ENCODE assay signal across 7 cellular contexts in genomic region chr9:73445384-73445783, GRCh38.
DNase-seq lines count a peak whose midpoint lies in the region; ATAC-seq and TF ChIP-seq lines count a peak whose summit lies in the region.
"Not testable (repeated sequence)": the region's sequence is repeated elsewhere in the genome, so short reads cannot be mapped to it uniquely, and the experiment has no call there.

No MANE protein-coding gene starts in this region.

- not testable (repeated sequence) for H2AK5ac ChIP-seq in mesendoderm (ENCODE audit: low read length)

- H3K4ac ChIP-seq in mesendoderm (ENCODE audit: low read depth, low read length) = not testable (repeated sequence)

- H3K56ac ChIP-seq in mesendoderm (ENCODE audit: low read length) = not testable (repeated sequence)

- H4K8ac ChIP-seq in mesendoderm (ENCODE audit: low read depth, low read length) = not testable (repeated sequence)

- H3K27me3 Mint-ChIP-seq in GM23338 (ENCODE audit: insufficient read depth, low read depth, poor library complexity) = not testable (repeated sequence)

- H3K4me1 Mint-ChIP-seq in GM23338 = peaks cover 20% of the 10 kb centered on the region; the same call in 2 of the 3 replicates

- H3K27ac Mint-ChIP-seq in GM23338 = not testable (repeated sequence)

- not testable (repeated sequence) for H3K79me1 ChIP-seq in mesendoderm (ENCODE audit: low read length)

- WGBS in mesendoderm (ENCODE audit: extremely low coverage, insufficient coverage, low lambda C conversion rate) = no CpG with 5 or more reads among the region's 1 CpG

- H3K9ac ChIP-seq in mesendoderm (ENCODE audit: low read length) = not testable (repeated sequence)

- not testable (repeated sequence) for H3K27me3 ChIP-seq in GM23338 (ENCODE audit: insufficient read depth); mesendoderm (ENCODE audit: insufficient read depth, low read length, poor library complexity)

- not testable (repeated sequence) for H3F3A ChIP-seq in GM23338 (replicated peaks; ENCODE audit: low read depth)

- not testable (repeated sequence) for H3K79me2 ChIP-seq in GM23338 (replicated peaks; ENCODE audit: insufficient read depth); mesendoderm (ENCODE audit: control insufficient read depth, insufficient read depth, low read length)

- not testable (repeated sequence) for H3K36me3 Mint-ChIP-seq in GM23338 (ENCODE audit: low read depth)

- peaks cover 16% of the 10 kb centered on the region; the same call in 1 of the 2 replicates for H3K4me1 ChIP-seq in GM23338 (ENCODE audit: insufficient read depth)
- not testable (repeated sequence) for H3K4me1 ChIP-seq in mesendoderm (ENCODE audit: control insufficient read depth, low read depth, low read length)

- not testable (repeated sequence) for H2BK120ac ChIP-seq in mesendoderm (ENCODE audit: low read depth, low read length)

- not testable (repeated sequence) for H3K9me2 ChIP-seq in GM23338 (ENCODE audit: insufficient read depth)

- DNase-seq in GM23338 (ENCODE audit: low spot score) = peak; percentile 5
- DNase-seq in RPMI7951 (ENCODE audit: low read depth) = peak; percentile 37
- peak; percentile 46 for DNase-seq in astrocyte of the hippocampus (ENCODE audit: low read depth, low spot score)
- DNase-seq in foreskin melanocyte = peak; percentile 87
- not testable (repeated sequence) for DNase-seq in left ventricle myocardium superior
- peak; percentile 85 for DNase-seq in mesendoderm
- DNase-seq in renal cortical epithelial cell (ENCODE audit: low read depth) = peak; percentile 36

- H3K9me3 Mint-ChIP-seq in GM23338 = not testable (repeated sequence)

- not testable (repeated sequence) for ATAC-seq in GM23338
- peak; percentile 88 for ATAC-seq in left ventricle myocardium superior

- not testable (repeated sequence) for H3K4me3 Mint-ChIP-seq in GM23338

- H3K18ac ChIP-seq in mesendoderm (ENCODE audit: low read length) = not testable (repeated sequence)

- not testable (repeated sequence) for H2AFZ ChIP-seq in GM23338

- not testable (repeated sequence) for H3K4me3 ChIP-seq in GM23338; mesendoderm (ENCODE audit: low read length)

- TF ChIP-seq CTCF in GM23338 (conservative IDR thresholded peaks at IDR 0.05; ENCODE audit: low read depth in 2 of 2) = not testable (repeated sequence)

- not testable (repeated sequence) for H3K27ac ChIP-seq in GM23338 (ENCODE audit: low read depth); mesendoderm (ENCODE audit: low read depth, low read length)

- H3K23ac ChIP-seq in mesendoderm (ENCODE audit: low read length) = not testable (repeated sequence)

- H3K4me2 ChIP-seq in GM23338; mesendoderm (ENCODE audit: low read length): not testable (repeated sequence)

- H2BK5ac ChIP-seq in mesendoderm (ENCODE audit: low read length) = not testable (repeated sequence)

- intact Hi-C loops in left ventricle myocardium superior (cut with micrococcal nuclease) = not testable (repeated sequence)

- H2BK15ac ChIP-seq in mesendoderm (replicated peaks; ENCODE audit: low read depth) = not testable (repeated sequence)

- H4K5ac ChIP-seq in mesendoderm (ENCODE audit: low read length) = not testable (repeated sequence)

- not testable (repeated sequence) for H3K36me3 ChIP-seq in GM23338 (ENCODE audit: insufficient read depth); mesendoderm (ENCODE audit: control insufficient read depth, insufficient read depth, low read length)

- H4K20me1 ChIP-seq in GM23338 (replicated peaks; ENCODE audit: insufficient read depth) = not testable (repeated sequence)
